20 cellular contexts compared by ENCODE assay signal in genomic region chr2:120887844-120888243, GRCh38.
DNase-seq lines count a peak whose midpoint lies in the region; ATAC-seq and TF ChIP-seq lines count a peak whose summit lies in the region.
"Had no signal": no experiment of that assay in that cellular context is flagged by ENCODE, and none has a peak within 500 bp of the region (broad histone marks: within the 10 kb centered on the region; RNA-seq: fewer than 3 reads in every experiment).

No MANE protein-coding gene starts in this region.

- H3K9me3 ChIP-seq in left lung (no peaks in the 10 kb centered on the region), A673 (ENCODE audit: low read depth, low read length, poor library complexity, severe bottlenecking) (no peaks in the 10 kb centered on the region), thyroid gland (no peaks in the 10 kb centered on the region)
- H3K9me3 ChIP-seq: sigmoid colon, vagina had no signal

- DNase-seq in SHP77 (lab: John Stamatoyannopoulos, UW) (peak; percentile 4 to 12), SHP77 treated with DMSO at 0.1 percent for 48 hours (lab: John Stamatoyannopoulos, UW) (no peak), NCI-H510A (lab: John Stamatoyannopoulos, UW) (peak; percentile 93), left lung (peak in 1 of 2 donors; percentile 72), type B pancreatic cell (ENCODE audit: extremely low spot score, unreplicated experiment) (no peak), A673 (ENCODE audit: low spot score) (no peak), thyroid gland (no peak), NCI-H82 treated with DMSO at 0.1 percent for 48 hours (lab: John Stamatoyannopoulos, UW; ENCODE audit: unreplicated experiment) (no peak)
- DNase-seq: activated CD8-positive, alpha-beta memory T cell treated with anti-CD3 and anti-CD28 coated beads for 24 hours; CD4-positive, alpha-beta T cell; central memory CD4-positive, alpha-beta T cell; hippocampal formation; KG1; kidney; sigmoid colon; stimulated activated CD4-positive, alpha-beta T cell treated with anti-CD3 and anti-CD28 coated beads, Interleukin-2, amount 100 ng/mL, for 24 hours; T-cell had no signal

- H3K36me3 ChIP-seq in left lung (no peaks in the 10 kb centered on the region), A673 (ENCODE audit: insufficient read depth, low read length, poor library complexity, severe bottlenecking) (no peaks in the 10 kb centered on the region), thyroid gland (no peaks in the 10 kb centered on the region)
- H3K36me3 ChIP-seq: sigmoid colon, vagina had no signal

- H3K27ac ChIP-seq in left lung (no peak overlapping the region), A673 (ENCODE audit: low read depth, low read length, poor library complexity, severe bottlenecking) (no peak overlapping the region), thyroid gland (no peak overlapping the region)
- H3K27ac ChIP-seq: RWPE1, sigmoid colon, vagina had no signal

- TF ChIP-seq POLR2A in thyroid gland (IDR thresholded peaks at IDR 0.05), result no peak

- H3K27me3 ChIP-seq in left lung (peaks cover 0 to 31% of the 10 kb centered on the region in 2 donors), A673 (replicated peaks; ENCODE audit: insufficient read depth, low read depth, low read length, poor library complexity) (no peaks in the 10 kb centered on the region), thyroid gland (no peaks in the 10 kb centered on the region)
- H3K27me3 ChIP-seq: sigmoid colon, vagina had no signal

- no TSS peak for BruUV-seq in A673 (replicated peaks; lab: Mats Ljungman, UMichigan)

- peak; percentile 67 for ATAC-seq in left lung
- ATAC-seq: HCT116, T-cell had no signal

- WGBS in thyroid gland, 2 donors, result 65 to 74% methylated on average over 10 to 11 of the region's 11 CpGs

- CTCF ChIA-PET in A673 (lab: Charles Lee), result no interaction called here

- H3K27me3 Mint-ChIP-seq in type B pancreatic cell, result peaks cover 9% of the 10 kb centered on the region
- H3K27me3 Mint-ChIP-seq: CD4-positive, alpha-beta T cell had no signal

- H3K27ac Mint-ChIP-seq in type B pancreatic cell, result no peak overlapping the region
- H3K27ac Mint-ChIP-seq: CD4-positive, alpha-beta T cell; T-cell had no signal

- H3K4me1 ChIP-seq in left lung (no peaks in the 10 kb centered on the region), A673 (ENCODE audit: insufficient read depth, low read length, poor library complexity, severe bottlenecking) (no peaks in the 10 kb centered on the region), thyroid gland (no peaks in the 10 kb centered on the region)
- H3K4me1 ChIP-seq: vagina had no signal

- no peak for TF ChIP-seq CTCF in left lung (IDR thresholded peaks at IDR 0.05)
- TF ChIP-seq CTCF in type B pancreatic cell (conservative IDR thresholded peaks at IDR 0.05), result no peak
- no peak for TF ChIP-seq CTCF in A673 (conservative IDR thresholded peaks at IDR 0.05; ENCODE audit: low read depth, low read length)
- TF ChIP-seq CTCF in thyroid gland (IDR thresholded peaks at IDR 0.05), result no peak

- H3K4me3 ChIP-seq in left lung (no peak overlapping the region), A673 (ENCODE audit: low read depth, low read length, poor library complexity, severe bottlenecking) (no peak overlapping the region), thyroid gland (replicated peaks in 1 of 3) (no peak overlapping the region)
- H3K4me3 ChIP-seq: sigmoid colon, vagina had no signal

- peaks cover 49% of the 10 kb centered on the region for H3K4me1 Mint-ChIP-seq in type B pancreatic cell (ENCODE audit: unreplicated experiment)
- H3K4me1 Mint-ChIP-seq: T-cell had no signal

- intact Hi-C loops in left lung (cut with DNase I), result no loop called here
- intact Hi-C loops in A673 (cut with micrococcal nuclease; ENCODE audit: unreplicated experiment), result no loop called here
- intact Hi-C loops in thyroid gland (cut with DNase I), result no loop called here

- H3K4me3 Mint-ChIP-seq in type B pancreatic cell, result peak overlapping the region; percentile 38
- H3K4me3 Mint-ChIP-seq: CD4-positive, alpha-beta T cell; T-cell had no signal

- H3K36me3 Mint-ChIP-seq in type B pancreatic cell, result peaks cover 4% of the 10 kb centered on the region
- H3K36me3 Mint-ChIP-seq: T-cell had no signal

- POLR2A ChIA-PET in A673 (lab: Charles Lee; ENCODE audit: low non-redundant PET), result no interaction called here

- no peaks in the 10 kb centered on the region for H3K9me3 Mint-ChIP-seq in type B pancreatic cell
- H3K9me3 Mint-ChIP-seq: CD4-positive, alpha-beta T cell; T-cell had no signal

Comparison
In these comparisons a context has a peak if more than half of its experiments do, and no peak if none do; other contexts are left out.
1. DNase-seq: peak in SHP77 (2 of 2) and NCI-H510A (single experiment); none in SHP77 treated with DMSO at 0.1 percent for 48 hours (single experiment), type B pancreatic cell (single experiment), A673 (single experiment), thyroid gland (0 of 2) and NCI-H82 treated with DMSO at 0.1 percent for 48 hours (single experiment).